In the genomic region with DNA sequence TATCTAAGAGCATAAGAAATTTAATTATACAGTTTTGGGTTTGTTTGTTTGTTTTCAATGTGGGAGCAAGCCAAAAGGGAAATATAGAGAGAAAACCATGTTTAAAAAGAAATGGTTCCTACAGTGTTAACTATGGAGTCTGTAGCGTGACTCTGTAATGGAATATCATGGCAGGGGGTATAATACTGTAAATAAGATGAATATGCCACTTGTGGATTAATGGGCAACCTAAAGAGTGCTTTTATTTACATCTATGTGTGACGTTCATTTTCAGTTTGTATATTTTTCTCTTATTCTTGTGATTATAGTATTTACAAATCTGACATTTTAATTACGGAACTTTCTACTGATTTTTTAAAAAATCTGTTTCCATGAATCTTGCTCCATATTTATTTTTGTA, we compare ENCODE assay signal across 27 cellular contexts.
DNase-seq lines count a peak whose midpoint lies in the region; ATAC-seq, FAIRE-seq and TF ChIP-seq lines count a peak whose summit lies in the region.
"Had no signal": no experiment of that assay in that cellular context is flagged by ENCODE, and none has a peak within 500 bp of the region (broad histone marks: within the 10 kb centered on the region; RNA-seq: fewer than 3 reads in every experiment).

No MANE protein-coding gene starts in this region.

- no peak overlapping the region for H2AFZ ChIP-seq in HepG2 (ENCODE audit: low read length)

- H3K9ac ChIP-seq in HepG2 (ENCODE audit: insufficient read depth, low read depth, low read length), result no peak overlapping the region
- H3K9ac ChIP-seq: KMS-11 had no signal

- FAIRE-seq in HepG2 (lab: Jason Lieb, UNC), result no peak
- FAIRE-seq: GM19239, HTR-8/SVneo, RCC 7860 had no signal

- 98% methylated on average over 3 of the region's 3 CpGs for WGBS in HepG2 (ENCODE audit: low lambda C conversion rate)
- 89% methylated on average over 3 of the region's 3 CpGs for WGBS in right lobe of liver (ENCODE audit: insufficient coverage, low coverage, low lambda C conversion rate, missing lambda C conversion rate)

- H3K4me1 ChIP-seq in HepG2 (ENCODE audit: insufficient read depth, low read length) (peaks cover 62% of the 10 kb centered on the region), right lobe of liver (peaks cover 0 to 28% (median 5%) of the 10 kb centered on the region in 4 donors)
- H3K4me1 ChIP-seq: SJSA1 had no signal

- H3K9me3 ChIP-seq in HepG2 (ENCODE audit: low read length) (no peaks in the 10 kb centered on the region), right lobe of liver (no peaks in the 10 kb centered on the region)
- H3K9me3 ChIP-seq: SJSA1 had no signal

- TF ChIP-seq EP300 in HepG2 (IDR thresholded peaks at IDR 0.05; ENCODE audit: low read depth in 2 of 2, low read length in 2 of 2) (no peak), HepG2 (CRISPR knock-in tag; IDR thresholded peaks at IDR 0.05; ENCODE audit: borderline replicate concordance) (no peak)

- POLR2A ChIA-PET in HepG2 (lab: Yijun Ruan, JAX), result no interaction called here

- in situ Hi-C loops in HepG2 (cut with HindIII; ENCODE audit: extremely low pct_ligation_motif_present, low pct_unique_long_range_greater_than_20kb), result no loop called here

- H4K20me1 ChIP-seq in HepG2 (ENCODE audit: insufficient read depth, low read length), result no peaks in the 10 kb centered on the region

- CTCF ChIA-PET in HepG2 (lab: Yijun Ruan, JAX; ENCODE audit: low intra/inter-chr PET ratio, low total read pairs), result no interaction called here

- TF ChIP-seq CTCF in HepG2 (CRISPR knock-in tag; IDR thresholded peaks at IDR 0.05), result no peak
- no peak for TF ChIP-seq CTCF in right lobe of liver (IDR thresholded peaks at IDR 0.05)

- DNase-seq in DMS79 treated with DMSO at 0.1 percent for 48 hours (lab: John Stamatoyannopoulos, UW), result peak; percentile 1
- DNase-seq in DMS79 (lab: John Stamatoyannopoulos, UW), result no peak
- no peak for DNase-seq in HepG2 (ENCODE audit: low spot score)
- DNase-seq in right lobe of liver, result no peak
- DNase-seq in NCI-H69 (lab: John Stamatoyannopoulos, UW), result peak; percentile 86
- no peak for DNase-seq in MV-4-11 (lab: John Stamatoyannopoulos, UW)
- DNase-seq in activated effector memory CD4-positive, alpha-beta T cell treated with anti-CD3 and anti-CD28 coated beads, Interleukin-2, amount 50 U/mL, for 16 hours, result no peak
- DNase-seq in activated CD4-positive, alpha-beta T cell treated with anti-CD3 and anti-CD28 coated beads, Interleukin-2, amount 50 U/mL, for 4 hours, result no peak
- DNase-seq: AML-193; C1 segment of cervical spinal cord; CD8-positive, alpha-beta T cell; GDM1; GOT3; HCEC 1CT; IMR-90; NCI-H1436 treated with DMSO at 0.1 percent for 48 hours; NCI-H226; NCI-H82; OCI-M1; T-helper 1 cell had no signal

- H3K79me2 ChIP-seq in HepG2 (ENCODE audit: insufficient read depth, low read length), result no peaks in the 10 kb centered on the region

- H3K36me3 ChIP-seq in HepG2 (replicated peaks in 1 of 2; ENCODE audit: control insufficient read depth in 1 of 2, insufficient read depth in 2 of 2, low read length in 2 of 2) (no peaks in the 10 kb centered on the region), right lobe of liver (no peaks in the 10 kb centered on the region)
- H3K36me3 ChIP-seq: SJSA1 had no signal

- ATAC-seq in HepG2 (no peak), right lobe of liver (no peak)
- ATAC-seq: CD8-positive, alpha-beta T cell; Right ventricle myocardium inferior had no signal

- no TSS peak for BruUV-seq in HepG2 (replicated peaks; lab: Mats Ljungman, UMichigan)

- H3K4me2 ChIP-seq in HepG2 (ENCODE audit: low read depth, low read length), result no peak overlapping the region
- H3K4me2 ChIP-seq: KMS-11 had no signal

- intact Hi-C loops in HepG2 (cut with micrococcal nuclease; ENCODE audit: unreplicated experiment), result no loop called here
- intact Hi-C loops in right lobe of liver (cut with DNase I), result no loop called here

- H3K27ac ChIP-seq in HepG2 (ENCODE audit: extremely low read length, insufficient read depth, low read length) (peak overlapping the region; percentile 87), right lobe of liver (no peak overlapping the region)
- H3K27ac ChIP-seq: 22Rv1, KMS-11, SJSA1 had no signal

- H3K4me3 ChIP-seq in HepG2 (replicated peaks in 1 of 3; ENCODE audit: insufficient read depth in 1 of 3, low read depth in 2 of 3, low read length in 3 of 3) (no peak overlapping the region), right lobe of liver (no peak overlapping the region)
- H3K4me3 ChIP-seq: SJSA1 had no signal

- H3K27me3 ChIP-seq in HepG2 (ENCODE audit: control insufficient read depth in 1 of 2, insufficient read depth in 2 of 2, low read length in 2 of 2), result no peaks in the 10 kb centered on the region
- H3K27me3 ChIP-seq in right lobe of liver, result no peaks in the 10 kb centered on the region
- H3K27me3 ChIP-seq: SJSA1 had no signal

- TF ChIP-seq RAD21 in HepG2 (CRISPR knock-in tag; IDR thresholded peaks at IDR 0.05), result no peak

- TF ChIP-seq POLR2A in HepG2 (IDR thresholded peaks at IDR 0.05; ENCODE audit: insufficient read depth in 1 of 2, low read depth in 2 of 2, low read length in 2 of 2), result no peak
- TF ChIP-seq POLR2A in right lobe of liver (IDR thresholded peaks at IDR 0.05), result no peak

TF ChIP-seq in HepG2, 621 proteins besides CTCF, POLR2A, EP300 and RAD21:
- TF ChIP-seq, protein P1, sequence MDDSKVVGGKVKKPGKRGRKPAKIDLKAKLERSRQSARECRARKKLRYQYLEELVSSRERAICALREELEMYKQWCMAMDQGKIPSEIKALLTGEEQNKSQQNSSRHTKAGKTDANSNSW (CRISPR knock-in tag; IDR thresholded peaks at IDR 0.05; ENCODE audit: borderline replicate concordance), result no peak
- TF ChIP-seq RBM22 (optimal IDR thresholded peaks at IDR 0.05; ENCODE audit: low read length) (no peak), SNAI1 (CRISPR knock-in tag; IDR thresholded peaks at IDR 0.05; ENCODE audit: borderline replicate concordance) (no peak), KDM3A (CRISPR knock-in tag; IDR thresholded peaks at IDR 0.05; ENCODE audit: low read depth) (no peak), ZKSCAN1 (IDR thresholded peaks at IDR 0.05; ENCODE audit: low read length) (no peak), SP4 (CRISPR knock-in tag; IDR thresholded peaks at IDR 0.05) (no peak), BCL6 (CRISPR knock-in tag; IDR thresholded peaks at IDR 0.05) (no peak), CHCHD3 (CRISPR knock-in tag; IDR thresholded peaks at IDR 0.05) (no peak), ZNF251 (CRISPR knock-in tag; IDR thresholded peaks at IDR 0.05) (no peak), FOXA1 (IDR thresholded peaks at IDR 0.05) (no peak), FOXA1 (CRISPR knock-in tag; IDR thresholded peaks at IDR 0.05) (no peak), ZNF367 (CRISPR knock-in tag; IDR thresholded peaks at IDR 0.05; ENCODE audit: borderline replicate concordance) (no peak), SCMH1 (CRISPR knock-in tag; IDR thresholded peaks at IDR 0.05; ENCODE audit: borderline replicate concordance) (no peak), ELF3 (CRISPR knock-in tag; IDR thresholded peaks at IDR 0.05) (no peak), KLF16 (CRISPR knock-in tag; IDR thresholded peaks at IDR 0.05) (no peak)
- TF ChIP-seq, protein P2, sequence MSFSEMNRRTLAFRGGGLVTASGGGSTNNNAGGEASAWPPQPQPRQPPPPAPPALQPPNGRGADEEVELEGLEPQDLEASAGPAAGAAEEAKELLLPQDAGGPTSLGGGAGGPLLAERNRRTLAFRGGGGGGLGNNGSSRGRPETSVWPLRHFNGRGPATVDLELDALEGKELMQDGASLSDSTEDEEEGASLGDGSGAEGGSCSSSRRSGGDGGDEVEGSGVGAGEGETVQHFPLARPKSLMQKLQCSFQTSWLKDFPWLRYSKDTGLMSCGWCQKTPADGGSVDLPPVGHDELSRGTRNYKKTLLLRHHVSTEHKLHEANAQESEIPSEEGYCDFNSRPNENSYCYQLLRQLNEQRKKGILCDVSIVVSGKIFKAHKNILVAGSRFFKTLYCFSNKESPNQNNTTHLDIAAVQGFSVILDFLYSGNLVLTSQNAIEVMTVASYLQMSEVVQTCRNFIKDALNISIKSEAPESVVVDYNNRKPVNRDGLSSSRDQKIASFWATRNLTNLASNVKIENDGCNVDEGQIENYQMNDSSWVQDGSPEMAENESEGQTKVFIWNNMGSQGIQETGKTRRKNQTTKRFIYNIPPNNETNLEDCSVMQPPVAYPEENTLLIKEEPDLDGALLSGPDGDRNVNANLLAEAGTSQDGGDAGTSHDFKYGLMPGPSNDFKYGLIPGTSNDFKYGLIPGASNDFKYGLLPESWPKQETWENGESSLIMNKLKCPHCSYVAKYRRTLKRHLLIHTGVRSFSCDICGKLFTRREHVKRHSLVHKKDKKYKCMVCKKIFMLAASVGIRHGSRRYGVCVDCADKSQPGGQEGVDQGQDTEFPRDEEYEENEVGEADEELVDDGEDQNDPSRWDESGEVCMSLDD (CRISPR knock-in tag; IDR thresholded peaks at IDR 0.05; ENCODE audit: borderline replicate concordance), result no peak
- TF ChIP-seq, protein P3, sequence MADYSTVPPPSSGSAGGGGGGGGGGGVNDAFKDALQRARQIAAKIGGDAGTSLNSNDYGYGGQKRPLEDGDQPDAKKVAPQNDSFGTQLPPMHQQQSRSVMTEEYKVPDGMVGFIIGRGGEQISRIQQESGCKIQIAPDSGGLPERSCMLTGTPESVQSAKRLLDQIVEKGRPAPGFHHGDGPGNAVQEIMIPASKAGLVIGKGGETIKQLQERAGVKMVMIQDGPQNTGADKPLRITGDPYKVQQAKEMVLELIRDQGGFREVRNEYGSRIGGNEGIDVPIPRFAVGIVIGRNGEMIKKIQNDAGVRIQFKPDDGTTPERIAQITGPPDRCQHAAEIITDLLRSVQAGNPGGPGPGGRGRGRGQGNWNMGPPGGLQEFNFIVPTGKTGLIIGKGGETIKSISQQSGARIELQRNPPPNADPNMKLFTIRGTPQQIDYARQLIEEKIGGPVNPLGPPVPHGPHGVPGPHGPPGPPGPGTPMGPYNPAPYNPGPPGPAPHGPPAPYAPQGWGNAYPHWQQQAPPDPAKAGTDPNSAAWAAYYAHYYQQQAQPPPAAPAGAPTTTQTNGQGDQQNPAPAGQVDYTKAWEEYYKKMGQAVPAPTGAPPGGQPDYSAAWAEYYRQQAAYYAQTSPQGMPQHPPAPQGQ (CRISPR knock-in tag; IDR thresholded peaks at IDR 0.05; ENCODE audit: borderline replicate concordance), result no peak
- TF ChIP-seq, protein P4, sequence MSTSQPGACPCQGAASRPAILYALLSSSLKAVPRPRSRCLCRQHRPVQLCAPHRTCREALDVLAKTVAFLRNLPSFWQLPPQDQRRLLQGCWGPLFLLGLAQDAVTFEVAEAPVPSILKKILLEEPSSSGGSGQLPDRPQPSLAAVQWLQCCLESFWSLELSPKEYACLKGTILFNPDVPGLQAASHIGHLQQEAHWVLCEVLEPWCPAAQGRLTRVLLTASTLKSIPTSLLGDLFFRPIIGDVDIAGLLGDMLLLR (CRISPR knock-in tag; IDR thresholded peaks at IDR 0.05), result no peak
- TF ChIP-seq, protein P5, sequence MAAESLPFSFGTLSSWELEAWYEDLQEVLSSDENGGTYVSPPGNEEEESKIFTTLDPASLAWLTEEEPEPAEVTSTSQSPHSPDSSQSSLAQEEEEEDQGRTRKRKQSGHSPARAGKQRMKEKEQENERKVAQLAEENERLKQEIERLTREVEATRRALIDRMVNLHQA (CRISPR knock-in tag; IDR thresholded peaks at IDR 0.05), result no peak

Comparison
In these comparisons a context has a peak if more than half of its experiments do, and no peak if none do; other contexts are left out.
1. DNase-seq: peak in DMS79 treated with DMSO at 0.1 percent for 48 hours (single experiment) and NCI-H69 (single experiment); none in DMS79 (single experiment), HepG2 (single experiment), right lobe of liver (0 of 3), MV-4-11 (single experiment), activated effector memory CD4-positive, alpha-beta T cell treated with anti-CD3 and anti-CD28 coated beads, Interleukin-2, amount 50 U/mL, for 16 hours (single experiment) and activated CD4-positive, alpha-beta T cell treated with anti-CD3 and anti-CD28 coated beads, Interleukin-2, amount 50 U/mL, for 4 hours (0 of 2).